Comparison of ENCODE assay signal across 1 cellular context in genomic region chr11:57499413-57499982, GRCh38.
TF ChIP-seq lines count a peak whose summit lies in the region.

No MANE protein-coding gene starts in this region.

TF ChIP-seq in K562, 482 proteins besides CTCF, POLR2A, EP300 and RAD21 (continues in another document):
- TF ChIP-seq EWSR1 (IDR thresholded peaks at IDR 0.05; ENCODE audit: borderline replicate concordance, low read depth, partially characterized antibody), result no peak
- no peak for TF ChIP-seq SP2 (IDR thresholded peaks at IDR 0.05; ENCODE audit: extremely low read depth, low read depth, low read length, poor library complexity, severe bottlenecking)
- TF ChIP-seq NR2C2 (CRISPR knock-in tag; IDR thresholded peaks at IDR 0.05), result no peak
- TF ChIP-seq NR2C2 (tag; IDR thresholded peaks at IDR 0.05), result peak; percentile 71
- 0 out of 2 replicates have a peak, but pooled peaks have one; percentile 36 for TF ChIP-seq RB1 (IDR thresholded peaks at IDR 0.05; ENCODE audit: low read depth)
- no peak for TF ChIP-seq ZNF561 (CRISPR knock-in tag; conservative IDR thresholded peaks at IDR 0.05)
- no peak for TF ChIP-seq SMARCA5 (IDR thresholded peaks at IDR 0.05)
- no peak for TF ChIP-seq XRCC3 (IDR thresholded peaks at IDR 0.05)
- TF ChIP-seq RBBP5 (IDR thresholded peaks at IDR 0.05; ENCODE audit: borderline replicate concordance, insufficient read depth, low read length, poor library complexity, severe bottlenecking), result peak; percentile 53
- TF ChIP-seq HDAC2 (IDR thresholded peaks at IDR 0.05), result 0 out of 2 replicates have a peak, but pooled peaks have one; percentile 41
- no peak for TF ChIP-seq ARHGAP35 (IDR thresholded peaks at IDR 0.05; ENCODE audit: partially characterized antibody)
- TF ChIP-seq ZNF79 (CRISPR knock-in tag; IDR thresholded peaks at IDR 0.05; ENCODE audit: low read depth), result no peak
- TF ChIP-seq SMARCB1 (IDR thresholded peaks at IDR 0.05; ENCODE audit: insufficient read length, low read depth), result no peak
- TF ChIP-seq, protein P1, sequence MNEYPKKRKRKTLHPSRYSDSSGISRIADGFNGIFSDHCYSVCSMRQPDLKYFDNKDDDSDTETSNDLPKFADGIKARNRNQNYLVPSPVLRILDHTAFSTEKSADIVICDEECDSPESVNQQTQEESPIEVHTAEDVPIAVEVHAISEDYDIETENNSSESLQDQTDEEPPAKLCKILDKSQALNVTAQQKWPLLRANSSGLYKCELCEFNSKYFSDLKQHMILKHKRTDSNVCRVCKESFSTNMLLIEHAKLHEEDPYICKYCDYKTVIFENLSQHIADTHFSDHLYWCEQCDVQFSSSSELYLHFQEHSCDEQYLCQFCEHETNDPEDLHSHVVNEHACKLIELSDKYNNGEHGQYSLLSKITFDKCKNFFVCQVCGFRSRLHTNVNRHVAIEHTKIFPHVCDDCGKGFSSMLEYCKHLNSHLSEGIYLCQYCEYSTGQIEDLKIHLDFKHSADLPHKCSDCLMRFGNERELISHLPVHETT (CRISPR knock-in tag; conservative IDR thresholded peaks at IDR 0.05 in 1 of 2, IDR thresholded peaks at IDR 0.05 in 1 of 2), result no peak
- no peak for TF ChIP-seq PHB (CRISPR knock-in tag; IDR thresholded peaks at IDR 0.05)
- TF ChIP-seq, protein P2, sequence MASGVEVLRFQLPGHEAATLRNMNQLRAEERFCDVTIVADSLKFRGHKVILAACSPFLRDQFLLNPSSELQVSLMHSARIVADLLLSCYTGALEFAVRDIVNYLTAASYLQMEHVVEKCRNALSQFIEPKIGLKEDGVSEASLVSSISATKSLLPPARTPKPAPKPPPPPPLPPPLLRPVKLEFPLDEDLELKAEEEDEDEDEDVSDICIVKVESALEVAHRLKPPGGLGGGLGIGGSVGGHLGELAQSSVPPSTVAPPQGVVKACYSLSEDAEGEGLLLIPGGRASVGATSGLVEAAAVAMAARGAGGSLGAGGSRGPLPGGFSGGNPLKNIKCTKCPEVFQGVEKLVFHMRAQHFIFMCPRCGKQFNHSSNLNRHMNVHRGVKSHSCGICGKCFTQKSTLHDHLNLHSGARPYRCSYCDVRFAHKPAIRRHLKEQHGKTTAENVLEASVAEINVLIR (CRISPR knock-in tag; IDR thresholded peaks at IDR 0.05), result no peak
- no peak for TF ChIP-seq ETV5 (CRISPR knock-in tag; IDR thresholded peaks at IDR 0.05; ENCODE audit: low read depth)
- TF ChIP-seq PRMT5 (CRISPR knock-in tag; IDR thresholded peaks at IDR 0.05), result no peak
- peak; percentile 79 for TF ChIP-seq BHLHE40 (IDR thresholded peaks at IDR 0.05; ENCODE audit: low read length)
- no peak for TF ChIP-seq THRAP3 (IDR thresholded peaks at IDR 0.05; ENCODE audit: borderline replicate concordance)
- peak; percentile 82; the same call in 1 of the 2 replicates for TF ChIP-seq ZBTB7A (IDR thresholded peaks at IDR 0.05; ENCODE audit: borderline replicate concordance, control insufficient read depth, low read depth, low read length)
- no peak for TF ChIP-seq MECOM (CRISPR knock-in tag; IDR thresholded peaks at IDR 0.05)
- no peak; a peak in 1 of 4 replicates for TF ChIP-seq TEAD1 (CRISPR knock-in tag; IDR thresholded peaks at IDR 0.05)
- no peak for TF ChIP-seq ZNF121 (CRISPR knock-in tag; conservative IDR thresholded peaks at IDR 0.05)
- no peak for TF ChIP-seq DDX20 (tag; IDR thresholded peaks at IDR 0.05; ENCODE audit: low read depth)
- TF ChIP-seq NFYB (IDR thresholded peaks at IDR 0.05; ENCODE audit: extremely low read depth, insufficient read length), result peak; percentile 68
- TF ChIP-seq TAF15 (IDR thresholded peaks at IDR 0.05; ENCODE audit: low read depth, low read length), result no peak
- no peak for TF ChIP-seq SNIP1 (IDR thresholded peaks at IDR 0.05; ENCODE audit: low read depth)
- peak; percentile 70 for TF ChIP-seq VEZF1 (CRISPR knock-in tag; IDR thresholded peaks at IDR 0.05)
- TF ChIP-seq, protein P3, sequence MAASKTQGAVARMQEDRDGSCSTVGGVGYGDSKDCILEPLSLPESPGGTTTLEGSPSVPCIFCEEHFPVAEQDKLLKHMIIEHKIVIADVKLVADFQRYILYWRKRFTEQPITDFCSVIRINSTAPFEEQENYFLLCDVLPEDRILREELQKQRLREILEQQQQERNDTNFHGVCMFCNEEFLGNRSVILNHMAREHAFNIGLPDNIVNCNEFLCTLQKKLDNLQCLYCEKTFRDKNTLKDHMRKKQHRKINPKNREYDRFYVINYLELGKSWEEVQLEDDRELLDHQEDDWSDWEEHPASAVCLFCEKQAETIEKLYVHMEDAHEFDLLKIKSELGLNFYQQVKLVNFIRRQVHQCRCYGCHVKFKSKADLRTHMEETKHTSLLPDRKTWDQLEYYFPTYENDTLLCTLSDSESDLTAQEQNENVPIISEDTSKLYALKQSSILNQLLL (CRISPR knock-in tag; IDR thresholded peaks at IDR 0.05; ENCODE audit: borderline replicate concordance), result no peak
- peak; percentile 63 for TF ChIP-seq RBFOX2 (IDR thresholded peaks at IDR 0.05; ENCODE audit: low read depth, low read length)
- peak; percentile 16; the same call in 1 of the 2 replicates for TF ChIP-seq JUND (IDR thresholded peaks at IDR 0.05; ENCODE audit: borderline replicate concordance, low read depth, low read length)
- TF ChIP-seq JUND (tag; IDR thresholded peaks at IDR 0.05; ENCODE audit: borderline replicate concordance, low read depth, low read length), result no peak; the same call in 2 of the 3 replicates
- TF ChIP-seq FUS (optimal IDR thresholded peaks at IDR 0.05; ENCODE audit: low read depth, low read length), result no peak
- TF ChIP-seq BCOR (IDR thresholded peaks at IDR 0.05), result no peak
- TF ChIP-seq ZNF766 (CRISPR knock-in tag; conservative IDR thresholded peaks at IDR 0.05), result no peak
- no peak for TF ChIP-seq TAF7 (tag; IDR thresholded peaks at IDR 0.05)
- TF ChIP-seq GABPB1 (CRISPR knock-in tag; IDR thresholded peaks at IDR 0.05), result peak; percentile 13; the same call in 1 of the 2 replicates
- peak in 1 of 2 experiments; percentile 96; a peak in 3 of 4 replicates for TF ChIP-seq MAZ (CRISPR knock-in tag; conservative IDR thresholded peaks at IDR 0.05 in 1 of 2, IDR thresholded peaks at IDR 0.05 in 1 of 2)
- 0 out of 2 replicates have a peak, but pooled peaks have one; percentile 32 for TF ChIP-seq MYC (IDR thresholded peaks at IDR 0.05; ENCODE audit: low read depth, low read length)
- no peak for TF ChIP-seq MYC (CRISPR knock-in tag; IDR thresholded peaks at IDR 0.05; ENCODE audit: borderline replicate concordance, low read depth)
- peak; percentile 55 for TF ChIP-seq ATF7 (IDR thresholded peaks at IDR 0.05)
- TF ChIP-seq MBD2 (IDR thresholded peaks at IDR 0.05; ENCODE audit: borderline replicate concordance, low read depth), result 0 out of 2 replicates have a peak, but pooled peaks have one; percentile 32
- peak in 1 of 2 experiments; percentile 90; a peak in 2 of 4 replicates for TF ChIP-seq SRF (CRISPR knock-in tag; IDR thresholded peaks at IDR 0.05)
- peak; percentile 47 for TF ChIP-seq CCNT2 (IDR thresholded peaks at IDR 0.05; ENCODE audit: borderline replicate concordance, extremely low read depth, insufficient read length, low read depth, low read length)
- TF ChIP-seq ZNF431 (CRISPR knock-in tag; IDR thresholded peaks at IDR 0.05), result no peak
- no peak for TF ChIP-seq ZNF444 (CRISPR knock-in tag; IDR thresholded peaks at IDR 0.05)
- no peak for TF ChIP-seq ZNF311 (CRISPR knock-in tag; IDR thresholded peaks at IDR 0.05)
- TF ChIP-seq ZEB2 (IDR thresholded peaks at IDR 0.05), result no peak
- no peak for TF ChIP-seq MEIS2 (IDR thresholded peaks at IDR 0.05; ENCODE audit: partially characterized antibody)
- no peak; a peak in 1 of 4 replicates for TF ChIP-seq ZMIZ1 (IDR thresholded peaks at IDR 0.05; ENCODE audit: low read depth in 2 of 2, low read length in 2 of 2)
- TF ChIP-seq FOXK2 (conservative IDR thresholded peaks at IDR 0.05 in 1 of 2, IDR thresholded peaks at IDR 0.05 in 1 of 2; ENCODE audit: low read depth in 2 of 2), result 0 out of 4 replicates have a peak, but pooled peaks of 1 of the 2 experiments have one; percentile 14
- no peak for TF ChIP-seq NONO (IDR thresholded peaks at IDR 0.05; ENCODE audit: low read depth in 2 of 2, low read length in 1 of 2)
- no peak for TF ChIP-seq ZNF780A (CRISPR knock-in tag; IDR thresholded peaks at IDR 0.05)
- TF ChIP-seq, protein P4, sequence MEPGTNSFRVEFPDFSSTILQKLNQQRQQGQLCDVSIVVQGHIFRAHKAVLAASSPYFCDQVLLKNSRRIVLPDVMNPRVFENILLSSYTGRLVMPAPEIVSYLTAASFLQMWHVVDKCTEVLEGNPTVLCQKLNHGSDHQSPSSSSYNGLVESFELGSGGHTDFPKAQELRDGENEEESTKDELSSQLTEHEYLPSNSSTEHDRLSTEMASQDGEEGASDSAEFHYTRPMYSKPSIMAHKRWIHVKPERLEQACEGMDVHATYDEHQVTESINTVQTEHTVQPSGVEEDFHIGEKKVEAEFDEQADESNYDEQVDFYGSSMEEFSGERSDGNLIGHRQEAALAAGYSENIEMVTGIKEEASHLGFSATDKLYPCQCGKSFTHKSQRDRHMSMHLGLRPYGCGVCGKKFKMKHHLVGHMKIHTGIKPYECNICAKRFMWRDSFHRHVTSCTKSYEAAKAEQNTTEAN (CRISPR knock-in tag; IDR thresholded peaks at IDR 0.05), result no peak
- no peak for TF ChIP-seq GTF2A2 (tag; IDR thresholded peaks at IDR 0.05)
- no peak for TF ChIP-seq HDAC8 (tag; IDR thresholded peaks at IDR 0.05)
- TF ChIP-seq, protein P5, sequence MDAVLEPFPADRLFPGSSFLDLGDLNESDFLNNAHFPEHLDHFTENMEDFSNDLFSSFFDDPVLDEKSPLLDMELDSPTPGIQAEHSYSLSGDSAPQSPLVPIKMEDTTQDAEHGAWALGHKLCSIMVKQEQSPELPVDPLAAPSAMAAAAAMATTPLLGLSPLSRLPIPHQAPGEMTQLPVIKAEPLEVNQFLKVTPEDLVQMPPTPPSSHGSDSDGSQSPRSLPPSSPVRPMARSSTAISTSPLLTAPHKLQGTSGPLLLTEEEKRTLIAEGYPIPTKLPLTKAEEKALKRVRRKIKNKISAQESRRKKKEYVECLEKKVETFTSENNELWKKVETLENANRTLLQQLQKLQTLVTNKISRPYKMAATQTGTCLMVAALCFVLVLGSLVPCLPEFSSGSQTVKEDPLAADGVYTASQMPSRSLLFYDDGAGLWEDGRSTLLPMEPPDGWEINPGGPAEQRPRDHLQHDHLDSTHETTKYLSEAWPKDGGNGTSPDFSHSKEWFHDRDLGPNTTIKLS (IDR thresholded peaks at IDR 0.05; ENCODE audit: borderline replicate concordance, low read depth), result no peak
- TF ChIP-seq FOXJ3 (CRISPR knock-in tag; IDR thresholded peaks at IDR 0.05), result no peak
- TF ChIP-seq FOS (IDR thresholded peaks at IDR 0.05; ENCODE audit: extremely low read depth, insufficient read length), result peak; percentile 2
- no peak for TF ChIP-seq MTA3 (IDR thresholded peaks at IDR 0.05; ENCODE audit: borderline replicate concordance)
- no peak for TF ChIP-seq KHSRP (IDR thresholded peaks at IDR 0.05)
- TF ChIP-seq, protein P6, sequence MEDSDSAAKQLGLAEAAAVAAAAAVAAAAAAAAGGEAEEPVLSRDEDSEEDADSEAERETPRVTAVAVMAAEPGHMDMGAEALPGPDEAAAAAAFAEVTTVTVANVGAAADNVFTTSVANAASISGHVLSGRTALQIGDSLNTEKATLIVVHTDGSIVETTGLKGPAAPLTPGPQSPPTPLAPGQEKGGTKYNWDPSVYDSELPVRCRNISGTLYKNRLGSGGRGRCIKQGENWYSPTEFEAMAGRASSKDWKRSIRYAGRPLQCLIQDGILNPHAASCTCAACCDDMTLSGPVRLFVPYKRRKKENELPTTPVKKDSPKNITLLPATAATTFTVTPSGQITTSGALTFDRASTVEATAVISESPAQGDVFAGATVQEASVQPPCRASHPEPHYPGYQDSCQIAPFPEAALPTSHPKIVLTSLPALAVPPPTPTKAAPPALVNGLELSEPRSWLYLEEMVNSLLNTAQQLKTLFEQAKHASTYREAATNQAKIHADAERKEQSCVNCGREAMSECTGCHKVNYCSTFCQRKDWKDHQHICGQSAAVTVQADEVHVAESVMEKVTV (CRISPR knock-in tag; IDR thresholded peaks at IDR 0.05), result no peak
- TF ChIP-seq SETDB1 (IDR thresholded peaks at IDR 0.05; ENCODE audit: low read length), result no peak
- TF ChIP-seq POLR2AphosphoS2 (IDR thresholded peaks at IDR 0.05; ENCODE audit: low read length), result no peak
- TF ChIP-seq ZNF124 (CRISPR knock-in tag; IDR thresholded peaks at IDR 0.05), result no peak
- no peak for TF ChIP-seq ESRRB (CRISPR knock-in tag; IDR thresholded peaks at IDR 0.05; ENCODE audit: borderline replicate concordance)
- TF ChIP-seq NRF1 (conservative IDR thresholded peaks at IDR 0.05 in 1 of 2, IDR thresholded peaks at IDR 0.05 in 1 of 2), result peak; percentile 83 to 84
